In genomic region chr18:5868218-5868904, GRCh38 we compare ENCODE assay signal across 8 cellular contexts.
DNase-seq lines count a peak whose midpoint lies in the region; ATAC-seq and TF ChIP-seq lines count a peak whose summit lies in the region.

No MANE protein-coding gene starts in this region.

- peak; percentile 85 for TF ChIP-seq CTCF in astrocyte of the spinal cord (IDR thresholded peaks at IDR 0.05; ENCODE audit: low read depth, low read length)

- DNase-seq in ELF-1 (ENCODE audit: low read depth, low spot score) (peak; percentile 67), NOMO-1 (lab: John Stamatoyannopoulos, UW; ENCODE audit: unreplicated experiment in 2 of 2) (peak; percentile 68 to 81), astrocyte of the spinal cord (ENCODE audit: low read depth, low spot score) (peak; percentile 89), iPS DF 19.7 (ENCODE audit: low read depth, low spot score) (peak; percentile 56), smooth muscle cell of the brain vasculature (ENCODE audit: low read depth, low spot score) (peak; percentile 74)

- ATAC-seq in GM19455 (IDR thresholded peaks at IDR 0.05; ENCODE audit: unreplicated experiment) (peak; percentile 61), HG03558 (IDR thresholded peaks at IDR 0.05; ENCODE audit: extremely low read depth, unreplicated experiment) (peak; percentile 70), GM19397 (IDR thresholded peaks at IDR 0.05; ENCODE audit: unreplicated experiment) (no peak)

- in situ Hi-C loops in astrocyte of the spinal cord (cut with HindIII; ENCODE audit: low sequenced_read_pairs) = no loop called here

- H3K4me3 ChIP-seq in astrocyte of the spinal cord (ENCODE audit: low read depth, low read length) = no peak overlapping the region
